In genomic region chr3:148998715-148999413, GRCh38 we compare ENCODE assay signal across 10 cellular contexts. TPM values are rescaled to one million over a fixed set of nuclear protein-coding genes. Genes with fewer than 3 reads are reported as not detected.
DNase-seq lines count a peak whose midpoint lies in the region; ATAC-seq, FAIRE-seq and TF ChIP-seq lines count a peak whose summit lies in the region.
"Had no signal": no experiment of that assay in that cellular context is flagged by ENCODE, and none has a peak within 500 bp of the region (broad histone marks: within the 10 kb centered on the region; RNA-seq: fewer than 3 reads in every experiment).

No MANE protein-coding gene starts in this region.

- H2AFZ ChIP-seq in HepG2 (ENCODE audit: low read length) (no peak overlapping the region), MM.1S (ENCODE audit: low read length) (no peak overlapping the region)

- no TSS peak for BruUV-seq in HepG2 (replicated peaks; lab: Mats Ljungman, UMichigan)

- H3K9me3 ChIP-seq in right lobe of liver: no peaks in the 10 kb centered on the region
- no peaks in the 10 kb centered on the region for H3K9me3 ChIP-seq in HepG2 (ENCODE audit: low read length)
- H3K9me3 ChIP-seq in MM.1S (replicated peaks; ENCODE audit: insufficient read depth, low read length): no peaks in the 10 kb centered on the region
- H3K9me3 ChIP-seq in effector memory CD4-positive, alpha-beta T cell (ENCODE audit: control insufficient read depth, low read length): no peaks in the 10 kb centered on the region
- no peaks in the 10 kb centered on the region for H3K9me3 ChIP-seq in uterus
- H3K9me3 ChIP-seq: Caco-2 had no signal

- H4K20me1 ChIP-seq in HepG2 (ENCODE audit: insufficient read depth, low read length) (no peaks in the 10 kb centered on the region), MM.1S (ENCODE audit: insufficient read depth, low read length) (no peaks in the 10 kb centered on the region)

- intact Hi-C loops in right lobe of liver (cut with DNase I): no loop called here
- intact Hi-C loops in HepG2 (cut with micrococcal nuclease; ENCODE audit: unreplicated experiment): no loop called here
- intact Hi-C loops in uterus (cut with DNase I; ENCODE audit: low total_unique reads): no loop called here

- no peak for TF ChIP-seq RAD21 in HepG2 (CRISPR knock-in tag; IDR thresholded peaks at IDR 0.05)

- 51% methylated on average over 7 of the region's 7 CpGs for WGBS in right lobe of liver (ENCODE audit: insufficient coverage, low coverage, low lambda C conversion rate, missing lambda C conversion rate)
- 93% methylated on average over 7 of the region's 7 CpGs for WGBS in HepG2 (ENCODE audit: low lambda C conversion rate)

- no peaks in the 10 kb centered on the region for H3K9me2 ChIP-seq in MM.1S (replicated peaks; ENCODE audit: insufficient read depth, low read length)

- CTCF ChIA-PET in HepG2 (lab: Yijun Ruan, JAX; ENCODE audit: low intra/inter-chr PET ratio, low total read pairs): no interaction called here

- TF ChIP-seq POLR2A in right lobe of liver (IDR thresholded peaks at IDR 0.05): no peak
- no peak for TF ChIP-seq POLR2A in HepG2 (IDR thresholded peaks at IDR 0.05; ENCODE audit: insufficient read depth in 1 of 2, low read depth in 2 of 2, low read length in 2 of 2)
- no peak for TF ChIP-seq POLR2A in uterus (IDR thresholded peaks at IDR 0.05)

- H3K27ac ChIP-seq in right lobe of liver: no peak overlapping the region
- H3K27ac ChIP-seq in HepG2 (ENCODE audit: extremely low read length, insufficient read depth, low read length): no peak overlapping the region
- peak overlapping the region; percentile 94 for H3K27ac ChIP-seq in MM.1S (ENCODE audit: low read length)
- H3K27ac ChIP-seq in effector memory CD4-positive, alpha-beta T cell (ENCODE audit: insufficient read depth, low read length, poor library complexity, severe bottlenecking): peak overlapping the region; percentile 10
- H3K27ac ChIP-seq in uterus: peak overlapping the region; percentile 1 to 16

- H3K4me1 ChIP-seq in right lobe of liver (no peaks in the 10 kb centered on the region), HepG2 (ENCODE audit: insufficient read depth, low read length) (no peaks in the 10 kb centered on the region), MM.1S (ENCODE audit: low read length) (peaks cover 51% of the 10 kb centered on the region), uterus (no peaks in the 10 kb centered on the region)
- no peaks in the 10 kb centered on the region for H3K4me1 ChIP-seq in effector memory CD4-positive, alpha-beta T cell (ENCODE audit: control insufficient read depth, insufficient read depth, low read length, poor library complexity, severe bottlenecking)
- H3K4me1 ChIP-seq: Caco-2 had no signal

- H3K4me2 ChIP-seq in HepG2 (ENCODE audit: low read depth, low read length) (no peak overlapping the region), MM.1S (ENCODE audit: low read depth, low read length) (peak overlapping the region; percentile 38; the same call in 1 of the 2 replicates)

- DNase-seq in right lobe of liver: no peak
- no peak for DNase-seq in HepG2 (ENCODE audit: low spot score)
- DNase-seq in MM.1S: peak; percentile 75
- no peak for DNase-seq in effector memory CD4-positive, alpha-beta T cell
- DNase-seq in uterus: no peak
- DNase-seq in central memory CD4-positive, alpha-beta T cell: no peak
- DNase-seq in NCI-H2227 (lab: John Stamatoyannopoulos, UW; ENCODE audit: unreplicated experiment): no peak
- no peak for DNase-seq in mucosa of gallbladder (ENCODE audit: low spot score)
- DNase-seq: Caco-2 had no signal

- H3K4me3 ChIP-seq in right lobe of liver (no peak overlapping the region), HepG2 (replicated peaks in 1 of 3; ENCODE audit: insufficient read depth in 1 of 3, low read depth in 2 of 3, low read length in 3 of 3) (no peak overlapping the region), MM.1S (ENCODE audit: low read length) (peak overlapping the region; percentile 7; the same call in 1 of the 2 replicates), uterus (no peak overlapping the region)
- H3K4me3 ChIP-seq in effector memory CD4-positive, alpha-beta T cell (ENCODE audit: insufficient read depth, low read depth, low read length, poor library complexity, severe bottlenecking): no peak overlapping the region

- H3K79me2 ChIP-seq in HepG2 (ENCODE audit: insufficient read depth, low read length) (no peaks in the 10 kb centered on the region), MM.1S (ENCODE audit: low read length) (peaks cover 38% of the 10 kb centered on the region)

- in situ Hi-C loops in HepG2 (cut with HindIII; ENCODE audit: extremely low pct_ligation_motif_present, low pct_unique_long_range_greater_than_20kb): no loop called here

- H3K9ac ChIP-seq in HepG2 (ENCODE audit: insufficient read depth, low read depth, low read length): no peak overlapping the region
- H3K9ac ChIP-seq in MM.1S (ENCODE audit: low read length): peak overlapping the region; percentile 39

- TF ChIP-seq CTCF in right lobe of liver (IDR thresholded peaks at IDR 0.05) (no peak), HepG2 (CRISPR knock-in tag; IDR thresholded peaks at IDR 0.05) (no peak), MM.1S (IDR thresholded peaks at IDR 0.05; ENCODE audit: low read length) (no peak), uterus (IDR thresholded peaks at IDR 0.05) (no peak)

- no peak for FAIRE-seq in HepG2 (lab: Jason Lieb, UNC)

- peaks cover 39% of the 10 kb centered on the region for H3F3A ChIP-seq in MM.1S (ENCODE audit: insufficient read depth, low read length)

- POLR2A ChIA-PET in HepG2 (lab: Yijun Ruan, JAX): no interaction called here

- H3K27me3 ChIP-seq in right lobe of liver: no peaks in the 10 kb centered on the region
- no peaks in the 10 kb centered on the region for H3K27me3 ChIP-seq in HepG2 (ENCODE audit: control insufficient read depth in 1 of 2, insufficient read depth in 2 of 2, low read length in 2 of 2)
- no peaks in the 10 kb centered on the region for H3K27me3 ChIP-seq in MM.1S (replicated peaks; ENCODE audit: insufficient read depth, low read length)
- H3K27me3 ChIP-seq in effector memory CD4-positive, alpha-beta T cell (replicated peaks; ENCODE audit: control insufficient read depth, insufficient read depth, low read length, poor library complexity, severe bottlenecking): no peaks in the 10 kb centered on the region
- no peaks in the 10 kb centered on the region for H3K27me3 ChIP-seq in uterus

- ATAC-seq in right lobe of liver (peak in 3 of 4 donors; percentile 14 to 46 (median 42)), HepG2 (no peak)
- ATAC-seq: stimulated activated memory B cell treated with anti-CD40 and anti-IgM and Interleukin-4, amounts not matched to agents 10 μg/mL and 1 μg/mL and 100 μg/mL, for 72 hours had no signal

- TF ChIP-seq EP300 in HepG2 (IDR thresholded peaks at IDR 0.05; ENCODE audit: low read depth in 2 of 2, low read length in 2 of 2): no peak
- no peak for TF ChIP-seq EP300 in HepG2 (CRISPR knock-in tag; IDR thresholded peaks at IDR 0.05; ENCODE audit: borderline replicate concordance)

- H3K36me3 ChIP-seq in right lobe of liver (peaks cover 0 to 40% (median 5%) of the 10 kb centered on the region in 4 donors), HepG2 (replicated peaks in 1 of 2; ENCODE audit: control insufficient read depth in 1 of 2, insufficient read depth in 2 of 2, low read length in 2 of 2) (peaks cover 3 to 23% of the 10 kb centered on the region in 2 experiments; a peak in 4 of 5 replicates), MM.1S (replicated peaks; ENCODE audit: insufficient read depth, low read length) (peaks cover 4% of the 10 kb centered on the region; the same call in 1 of the 2 replicates), uterus (no peaks in the 10 kb centered on the region)
- peaks cover 7% of the 10 kb centered on the region for H3K36me3 ChIP-seq in effector memory CD4-positive, alpha-beta T cell (ENCODE audit: control insufficient read depth, insufficient read depth, low read length)

TF ChIP-seq in HepG2, 621 proteins besides CTCF, POLR2A, EP300 and RAD21 (continues in another document):
- TF ChIP-seq TFDP1 (CRISPR knock-in tag; IDR thresholded peaks at IDR 0.05; ENCODE audit: borderline replicate concordance): no peak

RNA-seq across cellular contexts. Expression of gene GYG1, which starts 7.5 kb away (rescaled TPM):
- total RNA-seq in right lobe of liver (10 to 100 TPM in 3 of 6 experiments, 1 to 10 TPM in 3; 6.6 to 16.3 (median 10.3) TPM), HepG2 (2016; rRNA removed; fragmentation: Illumina TruSeq; extraction: Trizol) (28.1 and 52.1 TPM in 2 replicates), uterus (100 to 1,000 TPM in 1 of 4 donors, 10 to 100 TPM in 3; 37.4 to 122 (median 64.2) TPM), mucosa of gallbladder (40.9 TPM)
- total RNA-seq in HepG2 (2016; cell fraction: cytosol; rRNA removed; fragmentation: Illumina TruSeq; extraction: Trizol; ENCODE audit: low read depth): 29.8 and 30.1 TPM in 2 replicates
- total RNA-seq in HepG2 (2016; cell fraction: insoluble cytoplasmic fraction; rRNA removed; fragmentation: Illumina TruSeq; extraction: Trizol): 29.9 and 49.6 TPM in 2 replicates
- 48.6 and 49.9 TPM in 2 replicates for total RNA-seq in HepG2 (2016; cell fraction: membrane; rRNA removed; fragmentation: Illumina TruSeq; extraction: Trizol)
- 19.3 and 23.2 TPM in 2 replicates for total RNA-seq in HepG2 (2016; cell fraction: nucleus; rRNA removed; fragmentation: Illumina TruSeq; extraction: Trizol)
- polyA plus RNA-seq in HepG2 (2011; rRNA removed): 12.6 and 15.7 TPM in 2 replicates
- 12.4 and 14.4 TPM in 2 replicates for polyA plus RNA-seq in HepG2 (2011; cell fraction: cytosol; rRNA removed)
- polyA plus RNA-seq in HepG2 (2011; cell fraction: nucleus; rRNA removed): 6.8 and 22.5 TPM in 2 replicates
- 25.0 and 29.0 TPM in 2 replicates for polyA plus RNA-seq in HepG2 (2012)
- 37.1 and 42.6 TPM in 2 replicates for polyA plus RNA-seq in HepG2 (2016; cell fraction: cytosol; fragmentation: Illumina TruSeq; extraction: Trizol; ENCODE audit: low read depth)
- polyA plus RNA-seq in HepG2 (2016; cell fraction: insoluble cytoplasmic fraction; fragmentation: Illumina TruSeq; extraction: Trizol; ENCODE audit: low read depth): 61.5 and 63.2 TPM in 2 replicates
- polyA plus RNA-seq in HepG2 (2016; cell fraction: membrane; fragmentation: Illumina TruSeq; extraction: Trizol; ENCODE audit: low read depth): 44.2 and 46.2 TPM in 2 replicates
- 28.3 and 28.8 TPM in 2 replicates for polyA plus RNA-seq in HepG2 (2016; cell fraction: nucleus; fragmentation: Illumina TruSeq; extraction: Trizol; ENCODE audit: insufficient read depth, low read depth)
- 20.7 and 24.7 TPM in 2 replicates for polyA minus RNA-seq in HepG2 (2011; rRNA and poly(A)+ RNA removed; ENCODE audit: low replicate concordance)
- polyA minus RNA-seq in HepG2 (2011; cell fraction: cytosol; rRNA and poly(A)+ RNA removed): 20.1 and 21.1 TPM in 2 replicates
- polyA minus RNA-seq in HepG2 (2011; cell fraction: nucleus; rRNA and poly(A)+ RNA removed): 16.4 and 23.9 TPM in 2 replicates

Comparison
In these comparisons a context has a peak if more than half of its experiments do, and no peak if none do; other contexts are left out.
1. H3K27ac ChIP-seq: peak in MM.1S (single experiment), effector memory CD4-positive, alpha-beta T cell (single experiment) and uterus (2 of 2); none in right lobe of liver (0 of 3) and HepG2 (single experiment).